In the genomic region with DNA sequence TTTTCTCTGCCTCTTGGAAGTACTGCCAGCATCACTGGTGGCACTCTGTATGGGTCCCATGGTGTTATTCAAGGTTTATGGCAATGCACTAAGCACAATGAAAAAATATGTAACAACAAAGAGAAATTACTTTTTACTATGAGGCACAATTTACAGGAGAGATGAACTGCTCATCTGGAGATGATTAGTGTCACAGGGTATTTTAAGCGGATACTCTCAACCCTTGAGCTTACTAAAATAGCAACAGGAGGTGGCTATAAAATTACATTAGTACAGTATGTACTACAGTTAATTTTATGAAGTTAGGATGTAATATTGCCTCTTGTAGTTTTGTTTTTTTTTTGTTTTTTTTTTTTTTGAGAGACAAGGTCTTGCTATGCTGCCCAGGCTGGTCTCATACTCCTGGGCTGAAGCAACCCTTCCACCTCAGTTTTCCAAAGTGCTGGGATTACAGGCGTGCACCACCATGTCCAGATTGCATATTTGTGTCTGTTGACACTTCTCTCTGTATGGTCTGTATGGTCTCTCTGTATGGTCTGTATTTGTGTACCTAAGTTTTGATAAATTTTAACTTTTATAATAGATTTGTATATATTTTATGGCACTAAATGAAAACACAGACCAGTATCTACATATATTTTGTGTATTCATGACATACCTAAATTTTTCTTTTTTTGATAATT, we compare ENCODE assay signal across 17 cellular contexts.
A peak's percentile ranks its signal among the peaks of the same experiment; 100 is the strongest.
DNase-seq lines count a peak whose midpoint lies in the region; ATAC-seq and TF ChIP-seq lines count a peak whose summit lies in the region.
"Had no signal": no experiment of that assay in that cellular context is flagged by ENCODE, and none has a peak within 500 bp of the region (broad histone marks: within the 10 kb centered on the region; RNA-seq: fewer than 3 reads in every experiment).

No MANE protein-coding gene starts in this region.

- POLR2A ChIA-PET in HEK293 (lab: Yijun Ruan, JAX): no interaction called here

- no peaks in the 10 kb centered on the region for H3K27me3 Mint-ChIP-seq in activated T-helper 17 cell treated with anti-CD3 and anti-CD28 coated beads, Interleukin-2, amount 50 U/mL, for 72 hours
- H3K27me3 Mint-ChIP-seq: B cell had no signal

- no peak overlapping the region for H3K4me3 Mint-ChIP-seq in activated T-helper 17 cell treated with anti-CD3 and anti-CD28 coated beads, Interleukin-2, amount 50 U/mL, for 72 hours
- H3K4me3 Mint-ChIP-seq: B cell; CD8-positive, alpha-beta T cell had no signal

- no peak overlapping the region for H3K27ac ChIP-seq in HEK293 (ENCODE audit: extremely low read depth, low read depth, low read length)
- H3K27ac ChIP-seq: Peyer's patch had no signal

- CTCF ChIA-PET in HEK293 (lab: Yijun Ruan, JAX): interaction anchor here (0.6 to 0.7 kb wide), 3 partner anchors 10 to 996 kb away, joined by 4 read pairs; no protein-coding TSS in a partner anchor

- H3K4me3 ChIP-seq in AG09309 (ENCODE audit: control insufficient read depth, low read depth, low read length) (no peak overlapping the region), HEK293 (ENCODE audit: low read depth, low read length) (no peak overlapping the region)
- H3K4me3 ChIP-seq: Peyer's patch had no signal

- H3K27ac Mint-ChIP-seq in activated T-helper 17 cell treated with anti-CD3 and anti-CD28 coated beads, Interleukin-2, amount 50 U/mL, for 72 hours: no peak overlapping the region
- H3K27ac Mint-ChIP-seq: B cell; CD8-positive, alpha-beta T cell had no signal

- H3K4me1 ChIP-seq in HEK293 (ENCODE audit: control insufficient read depth, insufficient read depth, low read length): peaks cover 14% of the 10 kb centered on the region
- H3K4me1 ChIP-seq: Peyer's patch had no signal

- peaks cover 0 to 39% of the 10 kb centered on the region in 2 experiments; a peak in 2 of 3 replicates for H3K36me3 ChIP-seq in HEK293 (ENCODE audit: control insufficient read depth in 2 of 2, insufficient read depth in 1 of 2, low read length in 2 of 2)
- H3K36me3 ChIP-seq: Peyer's patch had no signal

- ATAC-seq in activated T-helper 17 cell treated with anti-CD3 and anti-CD28 coated beads, Interleukin-2, amount 50 U/mL, for 72 hours (replicated peaks): no peak
- ATAC-seq in HG03039 (IDR thresholded peaks at IDR 0.05; ENCODE audit: unreplicated experiment): no peak
- ATAC-seq: CD8-positive, alpha-beta T cell had no signal

- no peak for TF ChIP-seq CTCF in AG09309 (IDR thresholded peaks at IDR 0.05; ENCODE audit: control insufficient read depth, insufficient read depth, low read depth, low read length, missing control alignments)
- TF ChIP-seq CTCF in HEK293 (tag by site-specific recombination; IDR thresholded peaks at IDR 0.05): no peak
- no peak for TF ChIP-seq CTCF in GM13977 (IDR thresholded peaks at IDR 0.05; ENCODE audit: extremely low read depth, insufficient read depth, missing control alignments)

- H3K4me1 Mint-ChIP-seq in activated T-helper 17 cell treated with anti-CD3 and anti-CD28 coated beads, Interleukin-2, amount 50 U/mL, for 72 hours: peaks cover 4% of the 10 kb centered on the region

- H3K9me3 Mint-ChIP-seq in activated T-helper 17 cell treated with anti-CD3 and anti-CD28 coated beads, Interleukin-2, amount 50 U/mL, for 72 hours: no peaks in the 10 kb centered on the region
- H3K9me3 Mint-ChIP-seq: CD8-positive, alpha-beta T cell had no signal

- peaks cover 6% of the 10 kb centered on the region for H3K36me3 Mint-ChIP-seq in activated T-helper 17 cell treated with anti-CD3 and anti-CD28 coated beads, Interleukin-2, amount 50 U/mL, for 72 hours (ENCODE audit: low read depth)

- in situ Hi-C loops in GM13977 (cut with MboI; ENCODE audit: low pct_unique_long_range_greater_than_20kb, low sequenced_read_pairs, unreplicated experiment): no loop called here

- peak; percentile 18 for DNase-seq in AG09309 (ENCODE audit: low read depth)
- peak; percentile 45 for DNase-seq in fibroblast of peridontal ligament (ENCODE audit: extremely low read depth)
- peak; percentile 61 for DNase-seq in myocyte (ENCODE audit: low read depth)
- no peak for DNase-seq in H4 (ENCODE audit: low spot score)
- DNase-seq in GM13977 (ENCODE audit: low spot score): no peak
- DNase-seq: CD8-positive, alpha-beta T cell; DMS79 treated with DMSO at 0.1 percent for 48 hours; GF-D8; GOT3; NCI-H187 treated with DMSO at 0.1 percent for 48 hours; NCI-H2171 treated with DMSO at 0.1 percent for 48 hours; Peyer's patch; SIG-M5 had no signal

- no peaks in the 10 kb centered on the region for H3K9me3 ChIP-seq in HEK293 (ENCODE audit: control insufficient read depth, insufficient read depth, low read depth, low read length)
- H3K9me3 ChIP-seq: Peyer's patch had no signal

TF ChIP-seq in HEK293, 187 proteins besides CTCF, POLR2A, EP300 and RAD21:
- TF ChIP-seq HOXA7 (CRISPR knock-in tag; IDR thresholded peaks at IDR 0.05; ENCODE audit: borderline replicate concordance): no peak
- TF ChIP-seq, protein P1, sequence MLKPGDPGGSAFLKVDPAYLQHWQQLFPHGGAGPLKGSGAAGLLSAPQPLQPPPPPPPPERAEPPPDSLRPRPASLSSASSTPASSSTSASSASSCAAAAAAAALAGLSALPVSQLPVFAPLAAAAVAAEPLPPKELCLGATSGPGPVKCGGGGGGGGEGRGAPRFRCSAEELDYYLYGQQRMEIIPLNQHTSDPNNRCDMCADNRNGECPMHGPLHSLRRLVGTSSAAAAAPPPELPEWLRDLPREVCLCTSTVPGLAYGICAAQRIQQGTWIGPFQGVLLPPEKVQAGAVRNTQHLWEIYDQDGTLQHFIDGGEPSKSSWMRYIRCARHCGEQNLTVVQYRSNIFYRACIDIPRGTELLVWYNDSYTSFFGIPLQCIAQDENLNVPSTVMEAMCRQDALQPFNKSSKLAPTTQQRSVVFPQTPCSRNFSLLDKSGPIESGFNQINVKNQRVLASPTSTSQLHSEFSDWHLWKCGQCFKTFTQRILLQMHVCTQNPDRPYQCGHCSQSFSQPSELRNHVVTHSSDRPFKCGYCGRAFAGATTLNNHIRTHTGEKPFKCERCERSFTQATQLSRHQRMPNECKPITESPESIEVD (tag by site-specific recombination; IDR thresholded peaks at IDR 0.05): peak; percentile 57
- TF ChIP-seq ZNF701 (tag by site-specific recombination; IDR thresholded peaks at IDR 0.05): no peak
- 0 out of 2 replicates have a peak, but pooled peaks have one; percentile 27 for TF ChIP-seq SCRT2 (tag by site-specific recombination; IDR thresholded peaks at IDR 0.05)
- TF ChIP-seq, protein P2, sequence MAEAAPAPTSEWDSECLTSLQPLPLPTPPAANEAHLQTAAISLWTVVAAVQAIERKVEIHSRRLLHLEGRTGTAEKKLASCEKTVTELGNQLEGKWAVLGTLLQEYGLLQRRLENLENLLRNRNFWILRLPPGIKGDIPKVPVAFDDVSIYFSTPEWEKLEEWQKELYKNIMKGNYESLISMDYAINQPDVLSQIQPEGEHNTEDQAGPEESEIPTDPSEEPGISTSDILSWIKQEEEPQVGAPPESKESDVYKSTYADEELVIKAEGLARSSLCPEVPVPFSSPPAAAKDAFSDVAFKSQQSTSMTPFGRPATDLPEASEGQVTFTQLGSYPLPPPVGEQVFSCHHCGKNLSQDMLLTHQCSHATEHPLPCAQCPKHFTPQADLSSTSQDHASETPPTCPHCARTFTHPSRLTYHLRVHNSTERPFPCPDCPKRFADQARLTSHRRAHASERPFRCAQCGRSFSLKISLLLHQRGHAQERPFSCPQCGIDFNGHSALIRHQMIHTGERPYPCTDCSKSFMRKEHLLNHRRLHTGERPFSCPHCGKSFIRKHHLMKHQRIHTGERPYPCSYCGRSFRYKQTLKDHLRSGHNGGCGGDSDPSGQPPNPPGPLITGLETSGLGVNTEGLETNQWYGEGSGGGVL (tag by site-specific recombination; IDR thresholded peaks at IDR 0.05): no peak
- no peak for TF ChIP-seq ZNF791 (tag by site-specific recombination; IDR thresholded peaks at IDR 0.05)

Comparison
In these comparisons a context has a peak if more than half of its experiments do, and no peak if none do; other contexts are left out.
1. DNase-seq: peak in AG09309 (single experiment), fibroblast of peridontal ligament (single experiment) and myocyte (single experiment); none in H4 (single experiment) and GM13977 (single experiment).